In the genomic region with DNA sequence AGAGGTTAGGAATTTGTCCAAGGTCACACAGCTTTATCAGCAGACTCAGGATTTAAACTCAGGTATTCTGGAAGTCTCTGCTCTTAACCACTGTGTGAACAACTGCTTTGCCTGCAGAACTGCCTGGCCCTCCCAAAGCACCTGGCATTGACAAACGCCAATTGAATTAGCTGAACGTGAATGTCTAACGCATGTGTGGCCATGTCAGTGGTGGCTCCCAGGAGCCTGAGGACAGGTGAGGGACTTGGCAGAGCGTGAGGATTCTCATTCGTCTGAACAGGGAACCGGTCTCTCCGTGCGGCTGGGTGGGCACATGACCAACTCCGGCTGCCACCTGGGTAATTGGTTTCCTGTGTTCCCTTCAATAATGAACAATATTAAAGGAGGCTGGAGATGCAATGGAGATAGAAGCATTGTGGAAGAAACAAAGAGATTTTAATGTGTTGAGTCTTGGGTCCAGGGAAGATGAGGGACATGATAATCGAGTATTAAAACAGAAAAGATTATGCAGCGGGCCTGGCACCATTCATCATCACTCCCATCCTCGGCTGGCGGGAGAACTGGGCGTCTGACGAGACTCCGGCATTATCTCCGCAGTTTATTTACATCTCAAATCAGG, we compare ENCODE assay signal across 28 cellular contexts.
A peak's percentile ranks its signal among the peaks of the same experiment; 100 is the strongest.
DNase-seq lines count a peak whose midpoint lies in the region; ATAC-seq and TF ChIP-seq lines count a peak whose summit lies in the region.
"Had no signal": no experiment of that assay in that cellular context is flagged by ENCODE, and none has a peak within 500 bp of the region (broad histone marks: within the 10 kb centered on the region; RNA-seq: fewer than 3 reads in every experiment).

No MANE protein-coding gene starts in this region.

- dilution Hi-C loops in mammary epithelial cell (cut with HindIII; ENCODE audit: low sequenced_read_pairs): no loop called here

- H3K4me3 ChIP-seq in mammary epithelial cell (replicated peaks in 1 of 3; ENCODE audit: insufficient read depth in 1 of 3, low read depth in 2 of 3, low read length in 3 of 3): no peak overlapping the region
- H3K4me3 ChIP-seq: dorsolateral prefrontal cortex, K562, prostate gland, thoracic aorta had no signal

- H3K4me1 ChIP-seq in mammary epithelial cell (ENCODE audit: insufficient read depth, low read length): peaks cover 41% of the 10 kb centered on the region
- H3K4me1 ChIP-seq: prostate gland had no signal

- H3K4me1 Mint-ChIP-seq in MCF 10A (ENCODE audit: insufficient read depth, unreplicated experiment) (no peaks in the 10 kb centered on the region), mesothelial cell of epicardium (no peaks in the 10 kb centered on the region)
- H3K4me1 Mint-ChIP-seq: activated naive CD4-positive, alpha-beta T cell treated with anti-CD3 and anti-CD28 coated beads, Interleukin-2, amount 50 U/mL, for 24 hours; CD8-positive, alpha-beta memory T cell; naive thymus-derived CD8-positive, alpha-beta T cell; stimulated activated naive CD8-positive, alpha-beta T cell treated with anti-CD3 and anti-CD28 coated beads, Interleukin-15, amount 100 ng/mL, for 72 hours; T-helper 17 cell had no signal

- no peak overlapping the region for H3K4me3 Mint-ChIP-seq in MCF 10A (ENCODE audit: unreplicated experiment)
- H3K4me3 Mint-ChIP-seq in mesothelial cell of epicardium: no peak overlapping the region
- H3K4me3 Mint-ChIP-seq: activated CD4-positive, alpha-beta memory T cell treated with anti-CD3 and anti-CD28 coated beads for 36 hours; activated naive CD4-positive, alpha-beta T cell treated with anti-CD3 and anti-CD28 coated beads, Interleukin-2, amount 50 U/mL, for 24 hours; CD8-positive, alpha-beta memory T cell; naive thymus-derived CD8-positive, alpha-beta T cell; stimulated activated naive CD8-positive, alpha-beta T cell treated with anti-CD3 and anti-CD28 coated beads, Interleukin-15, amount 100 ng/mL, for 72 hours; T-helper 17 cell had no signal

- H3K36me3 Mint-ChIP-seq in MCF 10A (ENCODE audit: insufficient read depth, unreplicated experiment) (no peaks in the 10 kb centered on the region), mesothelial cell of epicardium (no peaks in the 10 kb centered on the region)
- H3K36me3 Mint-ChIP-seq: activated CD4-positive, alpha-beta memory T cell treated with anti-CD3 and anti-CD28 coated beads for 36 hours; activated naive CD4-positive, alpha-beta T cell treated with anti-CD3 and anti-CD28 coated beads, Interleukin-2, amount 50 U/mL, for 24 hours; CD8-positive, alpha-beta memory T cell; naive thymus-derived CD8-positive, alpha-beta T cell had no signal

- no peaks in the 10 kb centered on the region for H3K9me3 ChIP-seq in mammary epithelial cell (replicated peaks; ENCODE audit: insufficient read depth, low read length)
- H3K9me3 ChIP-seq: prostate gland, thoracic aorta had no signal

- DNase-seq in mammary epithelial cell (no peak), MCF 10A (ENCODE audit: unreplicated experiment) (no peak), NCI-H2081 (lab: John Stamatoyannopoulos, UW) (peak; percentile 40 to 80), mesothelial cell of epicardium (ENCODE audit: low spot score in 2 of 2, unreplicated experiment in 2 of 2) (no peak), NCI-H526 (lab: John Stamatoyannopoulos, UW) (no peak)
- DNase-seq in activated CD4-positive, alpha-beta T cell treated with anti-CD3 and anti-CD28 coated beads for 4 hours: no peak
- DNase-seq: activated CD4-positive, alpha-beta memory T cell treated with anti-CD3 and anti-CD28 coated beads for 36 hours; amygdala; brain microvascular endothelial cell; CD8-positive, alpha-beta memory T cell; DMS 273 treated with DMSO at 0.1 percent for 48 hours; H7; midbrain; naive thymus-derived CD8-positive, alpha-beta T cell; NCI-H1694; PC-3; stimulated activated CD8-positive, alpha-beta memory T cell treated with anti-CD3 and anti-CD28 coated beads, Interleukin-4, amount 100 ng/mL, for 48 hours; stimulated activated naive CD8-positive, alpha-beta T cell treated with anti-CD3 and anti-CD28 coated beads, Interleukin-15, amount 100 ng/mL, for 72 hours; T-helper 17 cell had no signal

- H4K20me1 ChIP-seq in mammary epithelial cell (ENCODE audit: insufficient read depth, low read length): no peaks in the 10 kb centered on the region

- BruUV-seq in mammary epithelial cell (replicated peaks; lab: Mats Ljungman, UMichigan) (no TSS peak), MCF 10A (replicated peaks; lab: Mats Ljungman, UMichigan) (no TSS peak)

- H3K27ac Mint-ChIP-seq in MCF 10A (ENCODE audit: low read depth, unreplicated experiment): no peak overlapping the region
- no peak overlapping the region for H3K27ac Mint-ChIP-seq in mesothelial cell of epicardium
- H3K27ac Mint-ChIP-seq: activated CD4-positive, alpha-beta memory T cell treated with anti-CD3 and anti-CD28 coated beads for 36 hours; activated naive CD4-positive, alpha-beta T cell treated with anti-CD3 and anti-CD28 coated beads, Interleukin-2, amount 50 U/mL, for 24 hours; activated T-helper 2 cell treated with anti-CD3 and anti-CD28 coated beads, Interferon-gamma antibody, Interleukin-2, Interleukin-4, amounts not matched to agents 10 μg/mL and 5 μg/mL and 100 μg/mL, durations not matched to agents 14 hours and 24 hours and 36 hours; CD8-positive, alpha-beta memory T cell; naive thymus-derived CD8-positive, alpha-beta T cell; stimulated activated naive CD8-positive, alpha-beta T cell treated with anti-CD3 and anti-CD28 coated beads, Interleukin-15, amount 100 ng/mL, for 72 hours; T-helper 17 cell had no signal

- no peak for ATAC-seq in SK-N-SH treated with all-trans-retinoic acid at 6 μM for 48 hours
- ATAC-seq: K562; naive thymus-derived CD8-positive, alpha-beta T cell; PC-3; Right ventricle myocardium inferior; sciatic nerve; stimulated activated naive CD8-positive, alpha-beta T cell treated with anti-CD3 and anti-CD28 coated beads, Interleukin-15, amount 100 ng/mL, for 72 hours; T-helper 17 cell had no signal

- no peak overlapping the region for H3K27ac ChIP-seq in mammary epithelial cell (ENCODE audit: insufficient read depth, low read depth, low read length)
- H3K27ac ChIP-seq: brain microvascular endothelial cell, dorsolateral prefrontal cortex, prostate gland, thoracic aorta had no signal

- WGBS in mammary epithelial cell (ENCODE audit: low coverage, missing lambda C conversion rate): 31% methylated on average over 17 of the region's 17 CpGs

- TF ChIP-seq CTCF in mammary epithelial cell (conservative IDR thresholded peaks at IDR 0.05 in 1 of 2, IDR thresholded peaks at IDR 0.05 in 1 of 2; ENCODE audit: extremely low read depth in 1 of 2, insufficient read depth in 1 of 2, low read depth in 1 of 2, low read length in 2 of 2): no peak
- TF ChIP-seq CTCF in MCF 10A (IDR thresholded peaks at IDR 0.05; ENCODE audit: unreplicated experiment): no peak
- no peak for TF ChIP-seq CTCF in mesothelial cell of epicardium (IDR thresholded peaks at IDR 0.05; ENCODE audit: unreplicated experiment)

- no peaks in the 10 kb centered on the region for H3K36me3 ChIP-seq in mammary epithelial cell (ENCODE audit: insufficient read depth, low read length)
- H3K36me3 ChIP-seq: brain microvascular endothelial cell, prostate gland, thoracic aorta had no signal

- H3K27me3 Mint-ChIP-seq in MCF 10A (ENCODE audit: insufficient read depth, unreplicated experiment) (no peaks in the 10 kb centered on the region), mesothelial cell of epicardium (ENCODE audit: low read depth) (peaks cover 11% of the 10 kb centered on the region)

- H3K27me3 ChIP-seq in mammary epithelial cell (ENCODE audit: insufficient read depth, low read length): no peaks in the 10 kb centered on the region
- H3K27me3 ChIP-seq: brain microvascular endothelial cell had no signal

- peak overlapping the region; percentile 26 for H2AFZ ChIP-seq in mammary epithelial cell (ENCODE audit: low read depth, low read length)

- no peak overlapping the region for H3K4me2 ChIP-seq in mammary epithelial cell (ENCODE audit: insufficient read depth, low read depth, low read length)

- H3K9ac ChIP-seq in mammary epithelial cell (ENCODE audit: insufficient read depth, low read length): no peak overlapping the region

- in situ Hi-C loops in mammary epithelial cell (cut with MboI; ENCODE audit: low sequenced_read_pairs in 2 of 2): no loop called here

- CTCF ChIA-PET in mammary epithelial cell (lab: Charles Lee; ENCODE audit: low non-redundant PET): no interaction called here
- CTCF ChIA-PET in MCF 10A (lab: Yijun Ruan, JAX): interaction anchor here (0.6 to 1.3 kb wide), 3 partner anchors 17 to 71 kb away, joined by 3 to 6 read pairs (median 3); no protein-coding TSS in a partner anchor

- H3K79me2 ChIP-seq in mammary epithelial cell (ENCODE audit: insufficient read depth, low read length): no peaks in the 10 kb centered on the region

- POLR2A ChIA-PET in MCF 10A (lab: Yijun Ruan, JAX): interaction anchor here (0.6 to 1.2 kb wide), 2 partner anchors 14 kb away, joined by 5 to 6 read pairs; no protein-coding TSS in a partner anchor

- H3K9me3 Mint-ChIP-seq in MCF 10A (ENCODE audit: unreplicated experiment) (no peaks in the 10 kb centered on the region), mesothelial cell of epicardium (no peaks in the 10 kb centered on the region)
- H3K9me3 Mint-ChIP-seq: activated CD4-positive, alpha-beta memory T cell treated with anti-CD3 and anti-CD28 coated beads for 36 hours; activated naive CD4-positive, alpha-beta T cell treated with anti-CD3 and anti-CD28 coated beads, Interleukin-2, amount 50 U/mL, for 24 hours; activated T-helper 2 cell treated with anti-CD3 and anti-CD28 coated beads, Interferon-gamma antibody, Interleukin-2, Interleukin-4, amounts not matched to agents 10 μg/mL and 5 μg/mL and 100 μg/mL, durations not matched to agents 14 hours and 24 hours and 36 hours; CD8-positive, alpha-beta memory T cell; naive thymus-derived CD8-positive, alpha-beta T cell; stimulated activated naive CD8-positive, alpha-beta T cell treated with anti-CD3 and anti-CD28 coated beads, Interleukin-15, amount 100 ng/mL, for 72 hours had no signal

- intact Hi-C loops in mammary epithelial cell (cut with micrococcal nuclease) (no loop called here), MCF 10A (cut with micrococcal nuclease) (no loop called here)

Comparison
In these comparisons a context has a peak if more than half of its experiments do, and no peak if none do; other contexts are left out.
1. DNase-seq: peak in NCI-H2081 (2 of 2); none in mammary epithelial cell (single experiment), MCF 10A (single experiment), mesothelial cell of epicardium (0 of 2), activated CD4-positive, alpha-beta T cell treated with anti-CD3 and anti-CD28 coated beads for 4 hours (0 of 2) and NCI-H526 (0 of 2).